In genomic region chr1:159079518-159079917, GRCh38 we compare ENCODE assay signal across 20 cellular contexts. TPM values are rescaled to one million over a fixed set of nuclear protein-coding genes. Genes with fewer than 3 reads are reported as not detected.
"Had no signal": no experiment of that assay in that cellular context is flagged by ENCODE, and none has a peak within 500 bp of the region (broad histone marks: within the 10 kb centered on the region; RNA-seq: fewer than 3 reads in every experiment).

No MANE protein-coding gene starts in this region.

- H3K9me3 ChIP-seq: gastroesophageal sphincter, pancreas, spleen had no signal

- H3K9me3 Mint-ChIP-seq: activated CD8-positive, alpha-beta T cell treated with anti-CD3 and anti-CD28 coated beads for 36 hours; dendritic cell treated with granulocyte-macrophage colony-stimulating factor and Interleukin-4, amounts not matched to agents 40 ng/mL and 50 ng/mL, for 4 days; type B pancreatic cell had no signal

- ATAC-seq: activated CD8-positive, alpha-beta T cell treated with anti-CD3 and anti-CD28 coated beads for 36 hours; gastroesophageal sphincter; pancreas; sciatic nerve; stimulated activated naive CD8-positive, alpha-beta T cell treated with anti-CD3 and anti-CD28 coated beads, Interleukin-15, amount 100 ng/mL, for 72 hours had no signal

- DNase-seq: activated CD4-positive, alpha-beta T cell treated with anti-CD3 and anti-CD28 coated beads for 1 hour; activated CD8-positive, alpha-beta T cell treated with anti-CD3 and anti-CD28 coated beads for 36 hours; activated gamma-delta T cell treated with Interleukin-2 at 50 U/mL for 16 hours; activated T-cell treated with anti-CD3 and anti-CD28 coated beads, Interleukin-2, amount 50 U/mL, for 48 hours; aorta; effector memory CD4-positive, alpha-beta T cell; midbrain; pancreas; spleen; stimulated activated naive CD8-positive, alpha-beta T cell treated with anti-CD3 and anti-CD28 coated beads, Interleukin-15, amount 100 ng/mL, for 72 hours; T-helper 9 cell had no signal

- H3K36me3 Mint-ChIP-seq: type B pancreatic cell had no signal

- H3K4me3 ChIP-seq: gastroesophageal sphincter, lung, pancreas, spleen had no signal

- FAIRE-seq: bronchial epithelial cell, islet of Langerhans, pancreas had no signal

- H3K36me3 ChIP-seq: gastroesophageal sphincter, pancreas, spleen had no signal

- H3K27ac ChIP-seq: gastroesophageal sphincter, pancreas, VCaP had no signal

- H3K4me1 ChIP-seq: gastroesophageal sphincter, pancreas had no signal

- H3K27me3 Mint-ChIP-seq: activated CD8-positive, alpha-beta T cell treated with anti-CD3 and anti-CD28 coated beads for 36 hours; dendritic cell treated with granulocyte-macrophage colony-stimulating factor and Interleukin-4, amounts not matched to agents 40 ng/mL and 50 ng/mL, for 4 days had no signal

- H3K27ac Mint-ChIP-seq: activated CD8-positive, alpha-beta T cell treated with anti-CD3 and anti-CD28 coated beads for 36 hours; stimulated activated naive CD8-positive, alpha-beta T cell treated with anti-CD3 and anti-CD28 coated beads, Interleukin-15, amount 100 ng/mL, for 72 hours; type B pancreatic cell had no signal

- H3K4me3 Mint-ChIP-seq: activated CD8-positive, alpha-beta T cell treated with anti-CD3 and anti-CD28 coated beads for 36 hours; dendritic cell treated with granulocyte-macrophage colony-stimulating factor and Interleukin-4, amounts not matched to agents 40 ng/mL and 50 ng/mL, for 4 days; stimulated activated naive CD8-positive, alpha-beta T cell treated with anti-CD3 and anti-CD28 coated beads, Interleukin-15, amount 100 ng/mL, for 72 hours; type B pancreatic cell had no signal

- H3K27me3 ChIP-seq: gastroesophageal sphincter, spleen had no signal

RNA-seq across cellular contexts. Expression of gene AIM2, which starts 3.0 kb away (rescaled TPM):
- total RNA-seq: bronchial epithelial cell, myocyte had no signal
